1 cellular context compared by ENCODE assay signal in genomic region chr17:50856431-50856830, GRCh38.
TF ChIP-seq lines count a peak whose summit lies in the region.

No MANE protein-coding gene starts in this region.

TF ChIP-seq in HepG2, 621 proteins besides CTCF, POLR2A, EP300 and RAD21:
- TF ChIP-seq ZMYM3 (CRISPR knock-in tag; IDR thresholded peaks at IDR 0.05) (peak; percentile 33; the same call in 1 of the 2 replicates), ADNP (CRISPR knock-in tag; IDR thresholded peaks at IDR 0.05) (peak; percentile 58; the same call in 1 of the 2 replicates), ISX (CRISPR knock-in tag; conservative IDR thresholded peaks at IDR 0.05) (0 out of 2 replicates have a peak, but pooled peaks have one; percentile 31), SNAI1 (CRISPR knock-in tag; IDR thresholded peaks at IDR 0.05; ENCODE audit: borderline replicate concordance) (no peak), ATF1 (CRISPR knock-in tag; IDR thresholded peaks at IDR 0.05) (no peak), ZNF629 (CRISPR knock-in tag; conservative IDR thresholded peaks at IDR 0.05) (peak; percentile 93), GFI1 (CRISPR knock-in tag; IDR thresholded peaks at IDR 0.05; ENCODE audit: borderline replicate concordance) (0 out of 2 replicates have a peak, but pooled peaks have one; percentile 3), FLYWCH1 (CRISPR knock-in tag; IDR thresholded peaks at IDR 0.05) (no peak), MYPOP (CRISPR knock-in tag; IDR thresholded peaks at IDR 0.05) (no peak), KDM1A (CRISPR knock-in tag; IDR thresholded peaks at IDR 0.05) (peak; percentile 91), ZNF572 (CRISPR knock-in tag; IDR thresholded peaks at IDR 0.05) (no peak), ZNF614 (CRISPR knock-in tag; IDR thresholded peaks at IDR 0.05; ENCODE audit: borderline replicate concordance) (0 out of 2 replicates have a peak, but pooled peaks have one; percentile 3), AHDC1 (CRISPR knock-in tag; IDR thresholded peaks at IDR 0.05; ENCODE audit: borderline replicate concordance) (no peak), ERF (CRISPR knock-in tag; IDR thresholded peaks at IDR 0.05) (no peak), ZNF7 (CRISPR knock-in tag; IDR thresholded peaks at IDR 0.05) (no peak), ZNF703 (CRISPR knock-in tag; IDR thresholded peaks at IDR 0.05; ENCODE audit: borderline replicate concordance) (no peak)
